ENCODE assay signal across 8 cellular contexts in the genomic region with DNA sequence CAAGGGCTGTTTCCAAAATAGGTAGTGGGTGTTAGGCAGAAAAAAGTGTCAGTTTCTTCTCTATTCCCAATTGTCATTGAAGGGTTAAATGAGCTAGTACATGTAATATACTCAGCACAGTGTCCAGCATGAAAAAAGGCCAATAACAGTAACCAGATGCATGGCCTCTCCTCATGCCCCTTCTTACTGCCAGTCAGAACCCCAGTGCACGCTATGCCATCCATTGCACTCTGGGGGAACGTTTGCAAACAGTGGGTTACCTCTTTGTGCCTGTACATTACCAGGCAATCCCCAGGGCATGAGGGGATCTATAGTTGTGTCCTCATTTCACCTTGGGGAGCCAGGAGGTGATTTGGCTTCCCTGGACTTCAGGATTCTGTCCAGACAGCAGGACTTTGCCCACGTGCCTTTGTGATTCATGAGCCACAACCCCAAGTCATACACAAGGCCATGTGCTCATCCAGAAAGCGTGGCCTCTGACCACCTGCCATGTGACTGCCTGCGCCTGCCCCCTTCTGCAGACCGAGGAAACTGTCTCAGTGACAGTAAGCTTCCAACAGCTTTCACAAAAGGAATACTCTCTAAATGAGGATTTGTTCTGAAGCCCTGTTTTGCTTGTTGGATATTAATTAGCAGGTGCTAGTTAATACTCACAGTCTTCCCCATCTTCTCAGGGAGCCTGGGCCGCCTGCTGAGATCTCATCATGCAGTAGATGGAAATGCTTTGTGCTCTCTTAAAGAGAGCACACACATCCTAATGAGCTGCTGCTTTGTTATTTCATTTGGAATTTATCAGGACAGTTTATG. TPM values are rescaled to one million over a fixed set of nuclear protein-coding genes. Genes with fewer than 3 reads are reported as not detected.
A peak's percentile ranks its signal among the peaks of the same experiment; 100 is the strongest.
DNase-seq lines count a peak whose midpoint lies in the region; ATAC-seq, FAIRE-seq and TF ChIP-seq lines count a peak whose summit lies in the region.

No MANE protein-coding gene starts in this region.

- H3K4me3 ChIP-seq in fibroblast of mammary gland (ENCODE audit: control insufficient read depth, low read depth, low read length), result no peak overlapping the region

- H3K36me3 Mint-ChIP-seq in Calu3 (ENCODE audit: insufficient read depth, unreplicated experiment), result no peaks in the 10 kb centered on the region

- peak; percentile 87 for FAIRE-seq in RCC 7860 (lab: Jason Lieb, UNC)

- H3K27ac Mint-ChIP-seq in Calu3 (ENCODE audit: unreplicated experiment), result no peak overlapping the region

- intact Hi-C loops in Calu3 (cut with micrococcal nuclease; ENCODE audit: unreplicated experiment), result no loop called here

- DNase-seq in Calu3 (peak; percentile 31), RCC 7860 (ENCODE audit: low spot score) (peak; percentile 86), fibroblast of mammary gland (ENCODE audit: low read depth) (peak; percentile 94), nucleus accumbens (lab: John Stamatoyannopoulos, UW) (peak in 40 of 56 donors; percentile 18 to 87 (median 62)), cortex of kidney (lab: John Stamatoyannopoulos, UW) (no peak)

- no peak for ATAC-seq in GM18511 (IDR thresholded peaks at IDR 0.05; ENCODE audit: unreplicated experiment)
- ATAC-seq in HG03196 (IDR thresholded peaks at IDR 0.05; ENCODE audit: unreplicated experiment), result no peak
- ATAC-seq in HG03520 (IDR thresholded peaks at IDR 0.05; ENCODE audit: unreplicated experiment), result no peak

- CTCF ChIA-PET in Calu3 (lab: Charles Lee), result no interaction called here

- H3K4me3 Mint-ChIP-seq in Calu3 (ENCODE audit: low read depth, unreplicated experiment), result no peak overlapping the region

- H3K27me3 Mint-ChIP-seq in Calu3 (ENCODE audit: unreplicated experiment), result peaks cover 14% of the 10 kb centered on the region

- BruUV-seq in Calu3 (replicated peaks; lab: Mats Ljungman, UMichigan), result no TSS peak

- no peaks in the 10 kb centered on the region for H3K9me3 Mint-ChIP-seq in Calu3 (ENCODE audit: low read depth, unreplicated experiment)

- TF ChIP-seq CTCF in Calu3 (IDR thresholded peaks at IDR 0.05; ENCODE audit: unreplicated experiment) (no peak), fibroblast of mammary gland (conservative IDR thresholded peaks at IDR 0.05; ENCODE audit: control insufficient read depth, insufficient read depth, low read depth, low read length) (peak; percentile 43)

- H3K4me1 Mint-ChIP-seq in Calu3 (ENCODE audit: low read depth, unreplicated experiment), result no peaks in the 10 kb centered on the region

RNA-seq across cellular contexts. Expression of a gene that starts 36.8 kb away (rescaled TPM):
- total RNA-seq in Calu3 (2022), result not detected in 2 replicates
